In the genomic region with DNA sequence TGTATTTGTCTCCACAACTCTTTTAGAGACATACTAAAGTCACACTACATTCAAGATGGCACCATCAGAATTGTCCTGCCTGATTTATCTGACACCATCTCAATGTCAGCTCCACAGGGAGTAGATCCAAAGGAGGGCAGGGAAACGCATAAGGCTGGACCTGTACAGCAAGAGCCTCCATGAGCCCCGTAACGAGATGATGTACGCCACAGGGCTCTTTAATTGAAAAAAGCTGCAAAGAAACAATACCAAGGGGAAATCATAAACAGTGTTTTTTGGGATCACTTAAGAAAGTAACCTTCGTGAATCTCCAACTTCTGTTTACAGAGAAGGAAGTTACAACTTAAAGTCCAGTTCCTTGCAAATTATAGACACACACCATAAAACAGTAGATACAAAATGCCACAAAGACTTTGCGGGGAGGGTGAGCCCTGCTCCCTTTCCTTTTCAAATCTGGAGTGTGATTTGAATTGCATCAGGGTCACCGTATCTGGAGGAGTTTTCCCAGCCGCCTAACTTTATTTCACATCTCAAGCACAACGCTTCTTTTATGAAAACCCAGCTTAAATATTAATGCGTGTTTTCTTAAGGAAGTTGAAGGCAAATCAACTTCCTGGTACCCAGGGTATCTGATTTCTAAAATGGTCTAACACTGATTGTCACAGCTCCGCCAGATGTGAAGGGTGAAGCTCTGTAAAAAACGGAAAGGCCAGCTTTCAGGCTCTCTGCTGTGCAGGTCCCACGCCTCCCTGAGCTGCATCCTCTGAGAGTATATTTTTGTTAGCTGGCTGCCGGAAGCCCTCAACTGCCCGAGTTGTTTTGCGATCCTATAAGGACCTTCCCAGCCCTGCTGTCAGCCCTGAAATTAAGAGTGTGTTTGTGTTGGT, we compare ENCODE assay signal across 8 cellular contexts.
A peak's percentile ranks its signal among the peaks of the same experiment; 100 is the strongest.
DNase-seq lines count a peak whose midpoint lies in the region; ATAC-seq and TF ChIP-seq lines count a peak whose summit lies in the region.

No MANE protein-coding gene starts in this region.

- no peak overlapping the region for H3K23ac ChIP-seq in mesendoderm (ENCODE audit: low read length)

- no peaks in the 10 kb centered on the region for H3K36me3 Mint-ChIP-seq in activated CD8-positive, alpha-beta memory T cell treated with anti-CD3 and anti-CD28 coated beads, Interleukin-2, amount 10 ng/mL, durations not matched to agents 7 days and 5 days

- H3K4me2 ChIP-seq in mesendoderm (ENCODE audit: low read length) = no peak overlapping the region

- H3K56ac ChIP-seq in mesendoderm (ENCODE audit: low read length) = no peak overlapping the region

- H3K4me3 ChIP-seq in mesendoderm (ENCODE audit: low read length) = no peak overlapping the region

- H3K27me3 Mint-ChIP-seq in activated CD8-positive, alpha-beta memory T cell treated with anti-CD3 and anti-CD28 coated beads, Interleukin-2, amount 10 ng/mL, durations not matched to agents 7 days and 5 days = peaks cover 19% of the 10 kb centered on the region

- TF ChIP-seq POLR2A in Raji (IDR thresholded peaks at IDR 0.05; ENCODE audit: insufficient read depth, low read depth, low read length) = peak; percentile 43; the same call in 1 of the 2 replicates

- DNase-seq in mesendoderm (peak; percentile 68), globus pallidus (ENCODE audit: low spot score) (no peak), DMS79 (lab: John Stamatoyannopoulos, UW) (no peak), T-helper 9 cell (no peak)
- no peak for DNase-seq in activated CD8-positive, alpha-beta memory T cell treated with anti-CD3 and anti-CD28 coated beads, Interleukin-2, amount 10 ng/mL, durations not matched to agents 7 days and 5 days

- no peak overlapping the region for H3K4me3 Mint-ChIP-seq in activated CD8-positive, alpha-beta memory T cell treated with anti-CD3 and anti-CD28 coated beads, Interleukin-2, amount 10 ng/mL, durations not matched to agents 7 days and 5 days

- no peak overlapping the region for H3K27ac Mint-ChIP-seq in activated CD8-positive, alpha-beta memory T cell treated with anti-CD3 and anti-CD28 coated beads, Interleukin-2, amount 10 ng/mL, durations not matched to agents 7 days and 5 days

- no peaks in the 10 kb centered on the region for H3K4me1 Mint-ChIP-seq in activated CD8-positive, alpha-beta memory T cell treated with anti-CD3 and anti-CD28 coated beads, Interleukin-2, amount 10 ng/mL, durations not matched to agents 7 days and 5 days

- peaks cover 1% of the 10 kb centered on the region for H3K4me1 ChIP-seq in mesendoderm (ENCODE audit: control insufficient read depth, low read depth, low read length)

- H3K4ac ChIP-seq in mesendoderm (ENCODE audit: low read depth, low read length) = no peak overlapping the region

- no peak overlapping the region for H2AK5ac ChIP-seq in mesendoderm (ENCODE audit: low read length)

- no peaks in the 10 kb centered on the region for H3K36me3 ChIP-seq in mesendoderm (ENCODE audit: control insufficient read depth, insufficient read depth, low read length)

- no peak overlapping the region for H4K5ac ChIP-seq in mesendoderm (ENCODE audit: low read length)

- peak overlapping the region; percentile 87 for H3K18ac ChIP-seq in mesendoderm (ENCODE audit: low read length)

- CTCF ChIA-PET in activated CD8-positive, alpha-beta memory T cell treated with anti-CD3 and anti-CD28 coated beads, Interleukin-2, amount 10 ng/mL, durations not matched to agents 7 days and 5 days (lab: Charles Lee) = no interaction called here

- H3K27ac ChIP-seq in mesendoderm (ENCODE audit: low read depth, low read length) = no peak overlapping the region

- no peaks in the 10 kb centered on the region for H3K79me2 ChIP-seq in mesendoderm (ENCODE audit: control insufficient read depth, insufficient read depth, low read length)

- no peak overlapping the region for H4K8ac ChIP-seq in mesendoderm (ENCODE audit: low read depth, low read length)

- WGBS in mesendoderm (ENCODE audit: extremely low coverage, insufficient coverage, low lambda C conversion rate) = no CpG with 5 or more reads among the region's 16 CpGs

- H3K9me3 Mint-ChIP-seq in activated CD8-positive, alpha-beta memory T cell treated with anti-CD3 and anti-CD28 coated beads, Interleukin-2, amount 10 ng/mL, durations not matched to agents 7 days and 5 days (ENCODE audit: low read depth) = no peaks in the 10 kb centered on the region

- no peak overlapping the region for H3K9ac ChIP-seq in mesendoderm (ENCODE audit: low read length)

- H2BK15ac ChIP-seq in mesendoderm (replicated peaks; ENCODE audit: low read depth) = no peak overlapping the region

- ATAC-seq in GM18861 (IDR thresholded peaks at IDR 0.05; ENCODE audit: unreplicated experiment) = peak; percentile 95
- peak; percentile 90 for ATAC-seq in HG02588 (IDR thresholded peaks at IDR 0.05; ENCODE audit: unreplicated experiment)
- no peak for ATAC-seq in activated CD8-positive, alpha-beta memory T cell treated with anti-CD3 and anti-CD28 coated beads, Interleukin-2, amount 10 ng/mL, durations not matched to agents 7 days and 5 days

- no peak overlapping the region for H2BK120ac ChIP-seq in mesendoderm (ENCODE audit: low read depth, low read length)

- no peak overlapping the region for H2BK5ac ChIP-seq in mesendoderm (ENCODE audit: low read length)

- no peaks in the 10 kb centered on the region for H3K79me1 ChIP-seq in mesendoderm (ENCODE audit: low read length)

- no peaks in the 10 kb centered on the region for H3K27me3 ChIP-seq in mesendoderm (ENCODE audit: insufficient read depth, low read length, poor library complexity)
